Comparison of ENCODE assay signal across 9 cellular contexts in genomic region chr12:121799175-121799841, GRCh38. TPM values are rescaled to one million over a fixed set of nuclear protein-coding genes. Genes with fewer than 3 reads are reported as not detected.
DNase-seq lines count a peak whose midpoint lies in the region; ATAC-seq, FAIRE-seq and TF ChIP-seq lines count a peak whose summit lies in the region.
"Had no signal": no experiment of that assay in that cellular context is flagged by ENCODE, and none has a peak within 500 bp of the region (broad histone marks: within the 10 kb centered on the region; RNA-seq: fewer than 3 reads in every experiment).

No MANE protein-coding gene starts in this region.

- dilution Hi-C loops in keratinocyte (cut with MboI; ENCODE audit: extremely low pct_ligation_motif_present, low sequenced_read_pairs): no loop called here

- peak overlapping the region; percentile 37 for H2AFZ ChIP-seq in keratinocyte (ENCODE audit: control insufficient read depth, low read length)

- H3K4me3 Mint-ChIP-seq in T-helper 17 cell: peak overlapping the region; percentile 88

- peak; percentile 20 for ATAC-seq in T-helper 17 cell

- H3K27me3 Mint-ChIP-seq in T-helper 17 cell: no peaks in the 10 kb centered on the region

- H3K4me1 ChIP-seq in keratinocyte (ENCODE audit: control insufficient read depth, extremely low read depth, insufficient read depth, low read length): peaks cover 51% of the 10 kb centered on the region

- H4K20me1 ChIP-seq in keratinocyte (ENCODE audit: control insufficient read depth, extremely low read depth, insufficient read depth, low read length): no peaks in the 10 kb centered on the region

- peak overlapping the region; percentile 95 for H3K4me2 ChIP-seq in keratinocyte (ENCODE audit: control insufficient read depth, extremely low read depth, insufficient read depth, low read depth, low read length)

- peaks cover 11% of the 10 kb centered on the region for H3K79me2 ChIP-seq in keratinocyte (ENCODE audit: control insufficient read depth, insufficient read depth, low read length)

- H3K27ac ChIP-seq in keratinocyte (ENCODE audit: control insufficient read depth, insufficient read depth, low read length) (peak overlapping the region; percentile 90), skin epidermis (peak overlapping the region; percentile 99 to 100 (median 100))

- H3K36me3 ChIP-seq in keratinocyte (ENCODE audit: control insufficient read depth in 2 of 2, extremely low read depth in 1 of 2, insufficient read depth in 2 of 2, low read length in 2 of 2): peaks cover 5 to 6% of the 10 kb centered on the region in 2 experiments

- FAIRE-seq in keratinocyte (lab: Jason Lieb, UNC): no peak

- peaks cover 13% of the 10 kb centered on the region for H3K36me3 Mint-ChIP-seq in T-helper 17 cell (ENCODE audit: low read depth)

- peak in 1 of 3 experiments; percentile 5 for TF ChIP-seq CTCF in keratinocyte (optimal IDR thresholded peaks at IDR 0.05 in 1 of 3, IDR thresholded peaks at IDR 0.05 in 1 of 3, conservative IDR thresholded peaks at IDR 0.05 in 1 of 3; ENCODE audit: extremely low read depth in 1 of 3, insufficient read depth in 2 of 3, low read length in 3 of 3)

- no peaks in the 10 kb centered on the region for H3K9me3 ChIP-seq in T-helper 17 cell (ENCODE audit: control insufficient read depth, low read length, poor library complexity, severe bottlenecking)
- no peaks in the 10 kb centered on the region for H3K9me3 ChIP-seq in keratinocyte (ENCODE audit: control insufficient read depth, low read depth, low read length)

- H3K9ac ChIP-seq in keratinocyte (ENCODE audit: control insufficient read depth, extremely low read depth, insufficient read depth, low read length): peak overlapping the region; percentile 98

- H3K27me3 ChIP-seq in keratinocyte (ENCODE audit: control insufficient read depth, extremely low read depth, insufficient read depth, low read length): no peaks in the 10 kb centered on the region

- peak; percentile 70 for DNase-seq in activated T-cell treated with anti-CD3 and anti-CD28 coated beads, Interleukin-2, amount 50 U/mL, for 1 hour
- DNase-seq in activated T-cell treated with anti-CD3 and anti-CD28 coated beads for 4 hours (no peak), NCI-H2029 (lab: John Stamatoyannopoulos, UW) (peak; percentile 78), T-helper 17 cell (peak; percentile 36 to 41 (median 40)), cerebellar cortex (ENCODE audit: low spot score) (peak; percentile 83), keratinocyte (ENCODE audit: low read depth, low spot score) (no peak), cerebellar nuclear complex (lab: John Stamatoyannopoulos, UW) (no peak)

- H3K27ac Mint-ChIP-seq in T-helper 17 cell: peak overlapping the region; percentile 83

- H3K4me1 Mint-ChIP-seq in T-helper 17 cell: peaks cover 48% of the 10 kb centered on the region

- no peaks in the 10 kb centered on the region for H3K9me1 ChIP-seq in keratinocyte (ENCODE audit: control insufficient read depth, extremely low read depth, insufficient read depth, low read length)

- H3K4me3 ChIP-seq in keratinocyte (ENCODE audit: control insufficient read depth in 2 of 3, extremely low read depth in 1 of 3, insufficient read depth in 2 of 3, low read depth in 1 of 3, low read length in 3 of 3) (peak overlapping the region; percentile 50 to 62 (median 58)), skin epidermis (peak overlapping the region; percentile 58 to 91 (median 69))

RNA-seq across cellular contexts. Expression of gene SETD1B, which starts 4.5 kb away (rescaled TPM):
- total RNA-seq in T-helper 17 cell: 10 to 100 TPM; 54.5 to 64.1 TPM
- polyA plus RNA-seq in keratinocyte: 0.71 to 1.2 TPM (median 0.72 TPM) in 3 replicates
- polyA plus RNA-seq in keratinocyte (2011; ENCODE audit: low read depth): 2.3 TPM
- polyA plus RNA-seq in keratinocyte (2011; cell fraction: cytosol; rRNA removed): 0.83 and 1.4 TPM in 2 replicates
- polyA plus RNA-seq in keratinocyte (2011; cell fraction: nucleus; rRNA removed): 7.9 and 9.7 TPM in 2 replicates
- polyA plus RNA-seq in keratinocyte (2012; ENCODE audit: low replicate concordance): 5.2 and 6.0 TPM in 2 replicates
- polyA minus RNA-seq in keratinocyte: 1.5 to 8.6 TPM (median 2.4 TPM) in 3 replicates
- polyA minus RNA-seq in keratinocyte (2011; cell fraction: cytosol; rRNA and poly(A)+ RNA removed): 4.0 TPM
- 5.5 and 6.5 TPM in 2 replicates for polyA minus RNA-seq in keratinocyte (2011; cell fraction: nucleus; rRNA and poly(A)+ RNA removed)

RNA-seq across cellular contexts. Expression of gene RHOF, which starts 5.8 kb away (rescaled TPM):
- 100 to 1,000 TPM; 121 to 122 TPM for total RNA-seq in T-helper 17 cell
- 2.8 to 4.3 TPM (median 4.1 TPM) in 3 replicates for polyA plus RNA-seq in keratinocyte
- polyA plus RNA-seq in keratinocyte (2011; ENCODE audit: low read depth): 3.3 TPM
- 3.1 and 5.3 TPM in 2 replicates for polyA plus RNA-seq in keratinocyte (2011; cell fraction: cytosol; rRNA removed)
- 4.8 and 5.9 TPM in 2 replicates for polyA plus RNA-seq in keratinocyte (2011; cell fraction: nucleus; rRNA removed)
- polyA plus RNA-seq in keratinocyte (2012; ENCODE audit: low replicate concordance): 2.5 and 6.1 TPM in 2 replicates
- 7.0 to 7.7 TPM (median 7.7 TPM) in 3 replicates for polyA minus RNA-seq in keratinocyte
- 11.5 TPM for polyA minus RNA-seq in keratinocyte (2011; cell fraction: cytosol; rRNA and poly(A)+ RNA removed)
- polyA minus RNA-seq in keratinocyte (2011; cell fraction: nucleus; rRNA and poly(A)+ RNA removed): 3.7 and 4.3 TPM in 2 replicates

RNA-seq across cellular contexts. Expression of gene HPD, which starts 59.4 kb away (rescaled TPM):
- total RNA-seq in T-helper 17 cell: not detected
- polyA plus RNA-seq in keratinocyte: not detected in 3 replicates
- not detected for polyA plus RNA-seq in keratinocyte (2011; ENCODE audit: low read depth)
- polyA plus RNA-seq in keratinocyte (2011; cell fraction: cytosol; rRNA removed): not detected in 2 replicates
- polyA plus RNA-seq in keratinocyte (2011; cell fraction: nucleus; rRNA removed): not detected in 2 replicates
- polyA plus RNA-seq in keratinocyte (2012; ENCODE audit: low replicate concordance): not detected in 2 replicates
- polyA minus RNA-seq in keratinocyte: not detected in 3 replicates
- polyA minus RNA-seq in keratinocyte (2011; cell fraction: cytosol; rRNA and poly(A)+ RNA removed): not detected
- not detected in 2 replicates for polyA minus RNA-seq in keratinocyte (2011; cell fraction: nucleus; rRNA and poly(A)+ RNA removed)
- total RNA-seq: pulmonary artery endothelial cell had no signal

Comparison
In these comparisons a context has a peak if more than half of its experiments do, and no peak if none do; other contexts are left out.
1. DNase-seq: peak in activated T-cell treated with anti-CD3 and anti-CD28 coated beads, Interleukin-2, amount 50 U/mL, for 1 hour (single experiment), NCI-H2029 (single experiment), T-helper 17 cell (3 of 3) and cerebellar cortex (single experiment); none in activated T-cell treated with anti-CD3 and anti-CD28 coated beads for 4 hours (single experiment), keratinocyte (single experiment) and cerebellar nuclear complex (0 of 2).